Comparison of ENCODE assay signal across 8 cellular contexts in genomic region chr17:45893725-45894021, GRCh38. TPM values are rescaled to one million over a fixed set of nuclear protein-coding genes. Genes with fewer than 3 reads are reported as not detected.
A peak's percentile ranks its signal among the peaks of the same experiment; 100 is the strongest.
DNase-seq lines count a peak whose midpoint lies in the region; ATAC-seq and TF ChIP-seq lines count a peak whose summit lies in the region.

No MANE protein-coding gene starts in this region.

- H3K79me2 ChIP-seq in PC-9 (ENCODE audit: low read depth): no peaks in the 10 kb centered on the region

- H2AFZ ChIP-seq in PC-9: peak overlapping the region; percentile 81; the same call in 1 of the 2 replicates

- CTCF ChIA-PET in PC-9 (lab: Charles Lee): no interaction called here

- no peaks in the 10 kb centered on the region for H3K9me2 ChIP-seq in PC-9 (ENCODE audit: insufficient read depth)

- no peaks in the 10 kb centered on the region for H3F3A ChIP-seq in PC-9 (ENCODE audit: insufficient read depth, low read depth)

- H3K4me1 ChIP-seq in PC-9 (replicated peaks; ENCODE audit: insufficient read depth) (no peaks in the 10 kb centered on the region), esophagus muscularis mucosa (peaks cover 24 to 35% (median 32%) of the 10 kb centered on the region in 4 donors), prostate gland (replicated peaks) (no peaks in the 10 kb centered on the region)

- H3K27ac ChIP-seq in PC-9 (no peak overlapping the region), esophagus muscularis mucosa (replicated peaks in 1 of 4) (peak overlapping the region; percentile 66 to 73 (median 69)), prostate gland (peak overlapping the region; percentile 44 to 62)

- intact Hi-C loops in PC-9 (cut with micrococcal nuclease; ENCODE audit: unreplicated experiment) (no loop called here), esophagus muscularis mucosa (cut with DNase I) (loop anchor here (5.0 kb wide), 1 partner anchor 59 kb away; no protein-coding TSS in a partner anchor), prostate gland (cut with DNase I) (loop anchor here (2.0 kb wide), 1 partner anchor 47 kb away; no protein-coding TSS in a partner anchor)

- TF ChIP-seq POLR2A in esophagus muscularis mucosa (IDR thresholded peaks at IDR 0.05; ENCODE audit: low read depth): no peak
- TF ChIP-seq POLR2A in prostate gland (IDR thresholded peaks at IDR 0.05): no peak

- H3K9me3 ChIP-seq in PC-9 (ENCODE audit: insufficient read depth, low read depth) (no peaks in the 10 kb centered on the region), esophagus muscularis mucosa (no peaks in the 10 kb centered on the region), prostate gland (no peaks in the 10 kb centered on the region)

- POLR2A ChIA-PET in PC-9 (lab: Charles Lee; ENCODE audit: unreplicated experiment): no interaction called here

- BruUV-seq in PC-9 (replicated peaks; lab: Mats Ljungman, UMichigan): no TSS peak

- H3K4me3 ChIP-seq in PC-9 (peak overlapping the region; percentile 54; the same call in 1 of the 2 replicates), esophagus muscularis mucosa (peak overlapping the region; percentile 71 to 86 (median 82)), prostate gland (peak overlapping the region; percentile 68 to 73)

- H3K4me2 ChIP-seq in PC-9: peak overlapping the region; percentile 76

- ATAC-seq in HG02678 (IDR thresholded peaks at IDR 0.05; ENCODE audit: unreplicated experiment) (no peak), GM21447 (IDR thresholded peaks at IDR 0.05; ENCODE audit: unreplicated experiment) (no peak), HG02571 (IDR thresholded peaks at IDR 0.05; ENCODE audit: unreplicated experiment) (no peak)

- TF ChIP-seq EP300 in esophagus muscularis mucosa (IDR thresholded peaks at IDR 0.05): no peak

- TF ChIP-seq CTCF in PC-9 (conservative IDR thresholded peaks at IDR 0.05) (no peak), esophagus muscularis mucosa (IDR thresholded peaks at IDR 0.05) (no peak), prostate gland (IDR thresholded peaks at IDR 0.05) (no peak)

- WGBS in esophagus muscularis mucosa: 49% methylated on average over 7 of the region's 7 CpGs
- WGBS in prostate gland: 41% methylated on average over 7 of the region's 7 CpGs

- peaks cover 55% of the 10 kb centered on the region for H3K27me3 ChIP-seq in PC-9 (ENCODE audit: insufficient read depth, low read depth)
- H3K27me3 ChIP-seq in esophagus muscularis mucosa: peaks cover 5 to 40% (median 24%) of the 10 kb centered on the region in 4 donors
- H3K27me3 ChIP-seq in prostate gland (replicated peaks; ENCODE audit: insufficient read depth): peaks cover 14% of the 10 kb centered on the region

- H3K36me3 ChIP-seq in PC-9 (ENCODE audit: low read depth) (no peaks in the 10 kb centered on the region), esophagus muscularis mucosa (no peaks in the 10 kb centered on the region), prostate gland (no peaks in the 10 kb centered on the region)

- H4K20me1 ChIP-seq in PC-9 (ENCODE audit: insufficient read depth): 0 out of 2 replicates have a peak, but pooled peaks cover 4% of the 10 kb centered on the region

- DNase-seq in DMS114 treated with DMSO at 0.1 percent for 48 hours (lab: John Stamatoyannopoulos, UW; ENCODE audit: unreplicated experiment) (peak; percentile 28), PC-9 (no peak), esophagus muscularis mucosa (ENCODE audit: extremely low spot score) (no peak), prostate gland (ENCODE audit: low spot score) (no peak), hepatic stellate cell (ENCODE audit: low spot score) (no peak)

RNA-seq across cellular contexts. Expression of gene MAPT, which starts 0.7 kb away (rescaled TPM):
- total RNA-seq in PC-9 (2021) (0.85 and 1.0 TPM in 2 replicates), esophagus muscularis mucosa (10 to 100 TPM in 1 of 4 donors, 1 to 10 TPM in 3; 4.2 to 11.1 (median 7.3) TPM), prostate gland (10 to 100 TPM; 11.7 to 14.7 TPM)

RNA-seq across cellular contexts. Expression of gene SPPL2C, which starts 49.0 kb away (rescaled TPM):
- not detected in 2 replicates for total RNA-seq in PC-9 (2021)
- not detected for total RNA-seq in esophagus muscularis mucosa
- total RNA-seq in prostate gland: 1 to 10 TPM in 1 of 2 donors, not detected in 1; 1.5 TPM
